In the genomic region with DNA sequence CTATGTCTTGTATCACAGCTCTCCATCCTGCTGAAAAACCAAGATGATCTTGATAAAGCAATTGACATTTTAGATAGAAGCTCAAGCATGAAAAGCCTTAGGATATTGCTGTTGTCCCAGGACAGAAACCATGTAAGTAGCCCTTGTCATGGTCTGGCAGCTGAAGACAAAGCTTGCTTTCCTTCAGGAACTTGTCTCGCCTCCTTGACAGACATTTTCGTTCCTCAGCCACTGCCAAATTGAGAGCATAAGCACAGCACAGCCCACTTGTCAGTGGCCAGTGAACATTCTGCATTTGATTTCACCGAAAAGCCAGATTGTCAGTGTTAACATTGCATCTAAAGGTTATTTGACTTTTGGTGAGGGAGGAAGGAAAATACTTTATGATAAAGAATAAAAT, we compare ENCODE assay signal across 16 cellular contexts. TPM values are rescaled to one million over a fixed set of nuclear protein-coding genes. Genes with fewer than 3 reads are reported as not detected.
DNase-seq lines count a peak whose midpoint lies in the region; ATAC-seq, FAIRE-seq and TF ChIP-seq lines count a peak whose summit lies in the region.
"Had no signal": no experiment of that assay in that cellular context is flagged by ENCODE, and none has a peak within 500 bp of the region (broad histone marks: within the 10 kb centered on the region; RNA-seq: fewer than 3 reads in every experiment).

No MANE protein-coding gene starts in this region.

- H3K27me3 Mint-ChIP-seq in stimulated activated memory B cell treated with anti-CD40 and anti-IgM and Interleukin-4, amounts not matched to agents 10 μg/mL and 1 μg/mL and 100 μg/mL, for 72 hours = no peaks in the 10 kb centered on the region
- H3K27me3 Mint-ChIP-seq: B cell had no signal

- H3K4me1 ChIP-seq in mesenchymal stem cell (ENCODE audit: control insufficient read depth, insufficient read depth, low read depth, low read length) = no peaks in the 10 kb centered on the region
- no peaks in the 10 kb centered on the region for H3K4me1 ChIP-seq in tibial artery
- H3K4me1 ChIP-seq: HAP-1 had no signal

- no peaks in the 10 kb centered on the region for H3K9me3 Mint-ChIP-seq in stimulated activated memory B cell treated with anti-CD40 and anti-IgM and Interleukin-4, amounts not matched to agents 10 μg/mL and 1 μg/mL and 100 μg/mL, for 72 hours
- H3K9me3 Mint-ChIP-seq: CD8-positive, alpha-beta T cell had no signal

- H3K4me2 ChIP-seq in mesenchymal stem cell (ENCODE audit: low read length, poor library complexity, severe bottlenecking) = no peak overlapping the region
- H3K4me2 ChIP-seq: BLaER1 treated with 17β-estradiol and CSF1 and Interleukin-3, amounts not matched to agents 10 nM and 100 nM had no signal

- no peak overlapping the region for H4K91ac ChIP-seq in mesenchymal stem cell (ENCODE audit: low read length)

- intact Hi-C loops in tibial artery (cut with DNase I; ENCODE audit: low total_unique reads) = no loop called here
- intact Hi-C loops in posterior cingulate gyrus (cut with DNase I) = no loop called here

- H3K9ac ChIP-seq in mesenchymal stem cell (ENCODE audit: low read length) = no peak overlapping the region
- H3K9ac ChIP-seq: BLaER1 treated with 17β-estradiol and CSF1 and Interleukin-3, amounts not matched to agents 10 nM and 100 nM; GM23248 had no signal

- H2BK5ac ChIP-seq in mesenchymal stem cell (ENCODE audit: low read depth, low read length, poor library complexity, severe bottlenecking) = no peak overlapping the region

- H3K4me3 ChIP-seq in mesenchymal stem cell (ENCODE audit: insufficient read depth in 1 of 2, low read depth in 1 of 2, low read length in 2 of 2) (no peak overlapping the region), tibial artery (no peak overlapping the region)
- H3K4me3 ChIP-seq: BLaER1 treated with 17β-estradiol and CSF1 and Interleukin-3, amounts not matched to agents 10 nM and 100 nM; GM23248; HAP-1 had no signal

- H3K4me3 Mint-ChIP-seq in stimulated activated memory B cell treated with anti-CD40 and anti-IgM and Interleukin-4, amounts not matched to agents 10 μg/mL and 1 μg/mL and 100 μg/mL, for 72 hours = no peak overlapping the region
- H3K4me3 Mint-ChIP-seq: B cell; CD8-positive, alpha-beta T cell had no signal

- H2BK120ac ChIP-seq in mesenchymal stem cell (ENCODE audit: low read depth, low read length) = no peak overlapping the region

- peaks cover 16 to 70% of the 10 kb centered on the region in 2 experiments for H3K36me3 ChIP-seq in mesenchymal stem cell (ENCODE audit: control insufficient read depth in 1 of 2, insufficient read depth in 2 of 2, low read depth in 1 of 2, low read length in 2 of 2)
- peaks cover 47 to 80% (median 71%) of the 10 kb centered on the region in 3 donors for H3K36me3 ChIP-seq in tibial artery

- peaks cover 60% of the 10 kb centered on the region for H3K36me3 Mint-ChIP-seq in stimulated activated memory B cell treated with anti-CD40 and anti-IgM and Interleukin-4, amounts not matched to agents 10 μg/mL and 1 μg/mL and 100 μg/mL, for 72 hours

- H3K27me3 ChIP-seq in mesenchymal stem cell (ENCODE audit: control insufficient read depth in 1 of 2, insufficient read depth in 1 of 2, low read length in 2 of 2) (no peaks in the 10 kb centered on the region), tibial artery (no peaks in the 10 kb centered on the region)
- H3K27me3 ChIP-seq: BLaER1 treated with 17β-estradiol and CSF1 and Interleukin-3, amounts not matched to agents 10 nM and 100 nM had no signal

- H3K27ac Mint-ChIP-seq in stimulated activated memory B cell treated with anti-CD40 and anti-IgM and Interleukin-4, amounts not matched to agents 10 μg/mL and 1 μg/mL and 100 μg/mL, for 72 hours = peak overlapping the region; percentile 11
- H3K27ac Mint-ChIP-seq: B cell; CD8-positive, alpha-beta T cell had no signal

- H2AK5ac ChIP-seq in mesenchymal stem cell (ENCODE audit: low read length, severe bottlenecking) = no peak overlapping the region

- no peaks in the 10 kb centered on the region for H3K79me1 ChIP-seq in mesenchymal stem cell (replicated peaks; ENCODE audit: low read length, poor library complexity, severe bottlenecking)

- H2BK12ac ChIP-seq in mesenchymal stem cell (ENCODE audit: low read length in 2 of 2) = no peak overlapping the region

- H3K18ac ChIP-seq in mesenchymal stem cell (ENCODE audit: low read depth in 1 of 2, low read length in 2 of 2) = no peak overlapping the region

- H3K4me1 Mint-ChIP-seq in stimulated activated memory B cell treated with anti-CD40 and anti-IgM and Interleukin-4, amounts not matched to agents 10 μg/mL and 1 μg/mL and 100 μg/mL, for 72 hours = no peaks in the 10 kb centered on the region
- H3K4me1 Mint-ChIP-seq: B cell had no signal

- DNase-seq in DMS79 (lab: John Stamatoyannopoulos, UW) = peak; percentile 71
- no peak for DNase-seq in HTR-8/SVneo (ENCODE audit: insufficient read length, low spot score)
- DNase-seq in mesenchymal stem cell = no peak
- DNase-seq in MV-4-11 (lab: John Stamatoyannopoulos, UW) = no peak
- no peak for DNase-seq in tibial artery
- DNase-seq in posterior cingulate gyrus = no peak
- DNase-seq: Calu3; CD8-positive, alpha-beta T cell; GM23248 had no signal

- FAIRE-seq in HTR-8/SVneo (lab: Jason Lieb, UNC) = peak; percentile 48
- FAIRE-seq: G401.6, GM12891, GM19239 had no signal

- no peak for ATAC-seq in stimulated activated memory B cell treated with anti-CD40 and anti-IgM and Interleukin-4, amounts not matched to agents 10 μg/mL and 1 μg/mL and 100 μg/mL, for 72 hours
- ATAC-seq: CD8-positive, alpha-beta T cell had no signal

- H3K27ac ChIP-seq in mesenchymal stem cell (ENCODE audit: low read length, poor library complexity, severe bottlenecking) (no peak overlapping the region), tibial artery (no peak overlapping the region)
- H3K27ac ChIP-seq: BLaER1 treated with 17β-estradiol and CSF1 and Interleukin-3, amounts not matched to agents 10 nM and 100 nM; GM23248 had no signal

- no peak overlapping the region for H4K8ac ChIP-seq in mesenchymal stem cell (ENCODE audit: low read length)

- H3K14ac ChIP-seq in mesenchymal stem cell (ENCODE audit: low read length in 2 of 2) = no peak overlapping the region

- H2BK15ac ChIP-seq in mesenchymal stem cell (ENCODE audit: low read depth, poor library complexity, severe bottlenecking) = peak overlapping the region; percentile 15

- TF ChIP-seq CTCF in tibial artery (IDR thresholded peaks at IDR 0.05) = no peak

- no peak overlapping the region for H3K23ac ChIP-seq in mesenchymal stem cell (ENCODE audit: low read length in 2 of 2)

- H3K9me3 ChIP-seq in mesenchymal stem cell (ENCODE audit: control insufficient read depth, low read length) (no peaks in the 10 kb centered on the region), tibial artery (no peaks in the 10 kb centered on the region)
- H3K9me3 ChIP-seq: BLaER1 treated with 17β-estradiol and CSF1 and Interleukin-3, amounts not matched to agents 10 nM and 100 nM; HAP-1 had no signal

- no peak overlapping the region for H2AFZ ChIP-seq in mesenchymal stem cell (ENCODE audit: low read depth, low read length)
- H2AFZ ChIP-seq: GM23248 had no signal

- 96% methylated on average over 3 of the region's 3 CpGs for WGBS in mesenchymal stem cell

- peak overlapping the region in 1 of 2 experiments; percentile 9 for H3K4ac ChIP-seq in mesenchymal stem cell (ENCODE audit: low read depth in 1 of 2, low read length in 2 of 2)

RNA-seq across cellular contexts. Expression of a gene that starts 35.6 kb away (rescaled TPM):
- 16.9 TPM for polyA plus RNA-seq in mesenchymal stem cell (2013, experiment 1 of 2)
- polyA plus RNA-seq in mesenchymal stem cell (2013, experiment 2 of 2) = 17.1 TPM

RNA-seq across cellular contexts. Expression of a gene that starts 42.1 kb away (rescaled TPM):
- 34.6 TPM for polyA plus RNA-seq in mesenchymal stem cell (2013, experiment 1 of 2)
- 32.7 TPM for polyA plus RNA-seq in mesenchymal stem cell (2013, experiment 2 of 2)

RNA-seq across cellular contexts. Expression of a gene that starts 57.1 kb away (rescaled TPM):
- polyA plus RNA-seq in mesenchymal stem cell (2013, experiment 1 of 2) = 15.9 TPM
- 15.5 TPM for polyA plus RNA-seq in mesenchymal stem cell (2013, experiment 2 of 2)
